Comparison of ENCODE assay signal across 1 cellular context in genomic region chr19:17997969-17998826, GRCh38.
TF ChIP-seq lines count a peak whose summit lies in the region.

No MANE protein-coding gene starts in this region.

TF ChIP-seq in H1, 55 proteins besides CTCF, POLR2A, EP300 and RAD21:
- TF ChIP-seq BRCA1 (IDR thresholded peaks at IDR 0.05; ENCODE audit: low read depth, low read length) (no peak), POU5F1 (IDR thresholded peaks at IDR 0.05; ENCODE audit: low read depth, low read length) (no peak), CHD2 (IDR thresholded peaks at IDR 0.05; ENCODE audit: low read length) (no peak), JUN (IDR thresholded peaks at IDR 0.05; ENCODE audit: low read depth, low read length) (no peak), CBX5 (IDR thresholded peaks at IDR 0.05; ENCODE audit: low read depth, low read length) (no peak), POLR2AphosphoS5 (IDR thresholded peaks at IDR 0.05; ENCODE audit: low read depth, low read length) (no peak), CHD7 (IDR thresholded peaks at IDR 0.05; ENCODE audit: insufficient replicate concordance, low read length) (no peak), MAFK (IDR thresholded peaks at IDR 0.05; ENCODE audit: low read depth, low read length) (no peak), SP1 (IDR thresholded peaks at IDR 0.05; ENCODE audit: low read depth, low read length) (no peak), TEAD4 (IDR thresholded peaks at IDR 0.05; ENCODE audit: low read depth, low read length) (no peak), KDM4A (IDR thresholded peaks at IDR 0.05; ENCODE audit: low read depth, low read length, severe bottlenecking) (no peak), YY1 (IDR thresholded peaks at IDR 0.05; ENCODE audit: low read depth, low read length) (no peak), NRF1 (IDR thresholded peaks at IDR 0.05; ENCODE audit: low read depth, low read length) (no peak), RBBP5 (IDR thresholded peaks at IDR 0.05; ENCODE audit: borderline replicate concordance, low read depth, low read length) (no peak)
